ENCODE assay signal across 30 cellular contexts in the genomic region with DNA sequence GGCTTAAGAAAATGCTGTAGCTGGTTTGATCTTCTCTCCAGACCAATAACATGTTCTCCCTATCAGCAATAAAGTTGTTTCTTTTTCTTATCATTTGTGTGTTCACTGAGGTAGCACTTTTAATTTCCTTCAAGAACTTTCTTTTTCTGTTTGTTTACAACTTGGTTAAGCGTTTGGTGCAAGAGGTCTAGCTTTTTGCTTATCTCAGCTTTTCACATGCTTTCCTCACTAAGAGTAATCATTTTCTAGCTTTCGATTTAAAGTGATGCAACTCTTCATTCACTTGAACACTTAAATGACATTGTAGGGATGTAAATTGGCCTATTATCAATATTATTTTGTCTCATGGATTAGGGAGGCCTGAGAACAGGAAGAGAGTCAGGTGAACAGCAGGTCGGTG.
"Had no signal": no experiment of that assay in that cellular context is flagged by ENCODE, and none has a peak within 500 bp of the region (broad histone marks: within the 10 kb centered on the region; RNA-seq: fewer than 3 reads in every experiment).

No MANE protein-coding gene starts in this region.

- H3K36me3 Mint-ChIP-seq: activated CD8-positive, alpha-beta memory T cell treated with anti-CD3 and anti-CD28 coated beads, Interleukin-2, amount 10 ng/mL, durations not matched to agents 7 days and 5 days; activated naive CD4-positive, alpha-beta T cell treated with anti-CD3 and anti-CD28 coated beads, Interleukin-2, amount 10 ng/mL, durations not matched to agents 7 days and 5 days; activated naive CD8-positive, alpha-beta T cell had no signal

- H3K4me3 ChIP-seq: cardiac muscle cell, SJCRH30, SK-N-MC had no signal

- H3K27ac ChIP-seq: cardiac muscle cell, SJCRH30, SK-N-MC, WERI-Rb-1 had no signal

- H3K27me3 Mint-ChIP-seq: activated CD4-positive, alpha-beta memory T cell treated with anti-CD3 and anti-CD28 coated beads, Interleukin-2, amount 10 ng/mL, durations not matched to agents 7 days and 5 days; activated CD8-positive, alpha-beta memory T cell treated with anti-CD3 and anti-CD28 coated beads, Interleukin-2, amount 10 ng/mL, durations not matched to agents 7 days and 5 days; activated naive CD4-positive, alpha-beta T cell treated with anti-CD3 and anti-CD28 coated beads, Interleukin-2, amount 10 ng/mL, durations not matched to agents 7 days and 5 days; activated naive CD8-positive, alpha-beta T cell treated with anti-CD3 and anti-CD28 coated beads, Interleukin-2, amount 50 U/mL, for 24 hours had no signal

- H3K4me3 Mint-ChIP-seq: activated CD4-positive, alpha-beta memory T cell treated with anti-CD3 and anti-CD28 coated beads, Interleukin-2, amount 10 ng/mL, durations not matched to agents 7 days and 5 days; activated CD8-positive, alpha-beta memory T cell treated with anti-CD3 and anti-CD28 coated beads, Interleukin-2, amount 10 ng/mL, durations not matched to agents 7 days and 5 days; activated naive CD4-positive, alpha-beta T cell treated with anti-CD3 and anti-CD28 coated beads, Interleukin-2, amount 10 ng/mL, durations not matched to agents 7 days and 5 days; activated naive CD8-positive, alpha-beta T cell; activated naive CD8-positive, alpha-beta T cell treated with anti-CD3 and anti-CD28 coated beads, Interleukin-2, amount 50 U/mL, for 24 hours had no signal

- H3K4me1 Mint-ChIP-seq: activated CD4-positive, alpha-beta memory T cell treated with anti-CD3 and anti-CD28 coated beads, Interleukin-2, amount 10 ng/mL, durations not matched to agents 7 days and 5 days; activated CD8-positive, alpha-beta memory T cell treated with anti-CD3 and anti-CD28 coated beads, Interleukin-2, amount 10 ng/mL, durations not matched to agents 7 days and 5 days; activated naive CD4-positive, alpha-beta T cell treated with anti-CD3 and anti-CD28 coated beads, Interleukin-2, amount 10 ng/mL, durations not matched to agents 7 days and 5 days; activated naive CD8-positive, alpha-beta T cell treated with anti-CD3 and anti-CD28 coated beads, Interleukin-2, amount 50 U/mL, for 24 hours had no signal

- ATAC-seq: activated CD8-positive, alpha-beta memory T cell treated with anti-CD3 and anti-CD28 coated beads, Interleukin-2, amount 10 ng/mL, durations not matched to agents 7 days and 5 days; activated naive CD8-positive, alpha-beta T cell treated with anti-CD3 and anti-CD28 coated beads, Interleukin-2, amount 50 U/mL, for 24 hours had no signal

- H3K9me3 ChIP-seq: SJCRH30 had no signal

- H3K4me1 ChIP-seq: SJCRH30 had no signal

- DNase-seq: activated CD4-positive, alpha-beta memory T cell treated with anti-CD3 and anti-CD28 coated beads, Interleukin-2, amount 10 ng/mL, durations not matched to agents 7 days and 5 days; activated CD4-positive, alpha-beta T cell treated with anti-CD3 and anti-CD28 coated beads for 1 hour; activated CD4-positive, alpha-beta T cell treated with anti-CD3 and anti-CD28 coated beads for 48 hours; activated CD4-positive, CD25-positive, alpha-beta regulatory T cell; activated CD8-positive, alpha-beta memory T cell treated with anti-CD3 and anti-CD28 coated beads for 24 hours; activated CD8-positive, alpha-beta memory T cell treated with anti-CD3 and anti-CD28 coated beads, Interleukin-2, amount 10 ng/mL, durations not matched to agents 7 days and 5 days; activated CD8-positive, alpha-beta memory T cell treated with anti-CD3 and anti-CD28 coated beads, Interleukin-2, amount 50 U/mL, for 48 hours; activated effector memory CD4-positive, alpha-beta T cell treated with Interleukin-2 at 50 U/mL for 16 hours; activated naive CD4-positive, alpha-beta T cell treated with anti-CD3 and anti-CD28 coated beads, Interleukin-2, amount 10 ng/mL, durations not matched to agents 7 days and 5 days; activated naive CD8-positive, alpha-beta T cell treated with anti-CD3 and anti-CD28 coated beads, Interleukin-2, amount 50 U/mL, for 24 hours; activated T-cell treated with anti-CD3 and anti-CD28 coated beads, Interleukin-2, amount 50 U/mL, for 48 hours; amniotic stem cell; aorta; NCI-H1105; NCI-H1417 treated with DMSO at 0.1 percent for 48 hours; NCI-H187 treated with DMSO at 0.1 percent for 48 hours; NCI-H2081; NCI-H2171 treated with DMSO at 0.1 percent for 48 hours; NCI-H2227 treated with DMSO at 0.1 percent for 48 hours; NCI-H446; NCI-H510A treated with DMSO at 0.1 percent for 48 hours; NCI-H526 treated with DMSO at 0.1 percent for 48 hours; NCI-H774; Right ventricle myocardium superior; SJCRH30; T1000; WERI-Rb-1 had no signal

- H3K27ac Mint-ChIP-seq: activated CD4-positive, alpha-beta memory T cell treated with anti-CD3 and anti-CD28 coated beads, Interleukin-2, amount 10 ng/mL, durations not matched to agents 7 days and 5 days; activated CD8-positive, alpha-beta memory T cell treated with anti-CD3 and anti-CD28 coated beads, Interleukin-2, amount 10 ng/mL, durations not matched to agents 7 days and 5 days; activated naive CD4-positive, alpha-beta T cell treated with anti-CD3 and anti-CD28 coated beads, Interleukin-2, amount 10 ng/mL, durations not matched to agents 7 days and 5 days; activated naive CD8-positive, alpha-beta T cell; activated naive CD8-positive, alpha-beta T cell treated with anti-CD3 and anti-CD28 coated beads, Interleukin-2, amount 50 U/mL, for 24 hours had no signal

- H3K27me3 ChIP-seq: cardiac muscle cell, SJCRH30 had no signal

- H3K36me3 ChIP-seq: cardiac muscle cell, SJCRH30, WERI-Rb-1 had no signal
